ENCODE assay signal across 11 cellular contexts in genomic region chr9:16884952-16885513, GRCh38. TPM values are rescaled to one million over a fixed set of nuclear protein-coding genes. Genes with fewer than 3 reads are reported as not detected.
DNase-seq lines count a peak whose midpoint lies in the region; ATAC-seq and TF ChIP-seq lines count a peak whose summit lies in the region.
"Had no signal": no experiment of that assay in that cellular context is flagged by ENCODE, and none has a peak within 500 bp of the region (broad histone marks: within the 10 kb centered on the region; RNA-seq: fewer than 3 reads in every experiment).

No MANE protein-coding gene starts in this region.

- no peak overlapping the region for H3K4me2 ChIP-seq in OCI-LY7 (ENCODE audit: low read length)

- no peaks in the 10 kb centered on the region for H3K9me2 ChIP-seq in OCI-LY7 (ENCODE audit: insufficient read depth, low read length)

- H3K27me3 ChIP-seq in sigmoid colon = no peaks in the 10 kb centered on the region

- H3K79me2 ChIP-seq in OCI-LY7 (ENCODE audit: insufficient read depth, low read depth, low read length) = no peaks in the 10 kb centered on the region

- no TSS peak for BruUV-seq in OCI-LY7 (replicated peaks; lab: Mats Ljungman, UMichigan)

- no peak for ATAC-seq in GM21529 (IDR thresholded peaks at IDR 0.05; ENCODE audit: unreplicated experiment)

- no peak overlapping the region for H2AFZ ChIP-seq in OCI-LY7 (ENCODE audit: low read length)

- 35 to 51% methylated on average over 5 of the region's 5 CpGs for WGBS in sigmoid colon, 2 donors

- no peaks in the 10 kb centered on the region for H3K9me3 ChIP-seq in sigmoid colon
- no peaks in the 10 kb centered on the region for H3K9me3 ChIP-seq in OCI-LY7 (ENCODE audit: low read length)

- H3K27ac Mint-ChIP-seq in dendritic cell treated with granulocyte-macrophage colony-stimulating factor and Interleukin-4, amounts not matched to agents 40 ng/mL and 50 ng/mL, for 4 days = peak overlapping the region; percentile 58
- H3K27ac Mint-ChIP-seq: IgD-negative memory B cell had no signal

- no peak overlapping the region for H3K4me3 ChIP-seq in sigmoid colon
- H3K4me3 ChIP-seq in OCI-LY7 (ENCODE audit: low read depth, low read length, poor library complexity, severe bottlenecking) = no peak overlapping the region

- intact Hi-C loops in dendritic cell treated with granulocyte-macrophage colony-stimulating factor and Interleukin-4, amounts not matched to agents 40 ng/mL and 50 ng/mL, for 4 days (cut with micrococcal nuclease) = no loop called here
- intact Hi-C loops in sigmoid colon (cut with DNase I) (no loop called here), OCI-LY7 (cut with micrococcal nuclease; ENCODE audit: unreplicated experiment) (no loop called here)

- H3K9me3 Mint-ChIP-seq in dendritic cell treated with granulocyte-macrophage colony-stimulating factor and Interleukin-4, amounts not matched to agents 40 ng/mL and 50 ng/mL, for 4 days = peaks cover 6% of the 10 kb centered on the region

- H3K36me3 Mint-ChIP-seq in dendritic cell treated with granulocyte-macrophage colony-stimulating factor and Interleukin-4, amounts not matched to agents 40 ng/mL and 50 ng/mL, for 4 days (ENCODE audit: low read depth) = no peaks in the 10 kb centered on the region

- CTCF ChIA-PET in OCI-LY7 (lab: Charles Lee; ENCODE audit: unreplicated experiment) = no interaction called here

- DNase-seq in DMS 273 (lab: John Stamatoyannopoulos, UW; ENCODE audit: unreplicated experiment) = peak; percentile 10
- DNase-seq in DMS 273 treated with DMSO at 0.1 percent for 48 hours (lab: John Stamatoyannopoulos, UW) = no peak
- peak; percentile 28 for DNase-seq in NCI-H2227 treated with DMSO at 0.1 percent for 48 hours (lab: John Stamatoyannopoulos, UW)
- DNase-seq in sigmoid colon = peak; percentile 79
- no peak for DNase-seq in OCI-LY7 (ENCODE audit: low spot score)
- no peak for DNase-seq in DMS53 (lab: John Stamatoyannopoulos, UW)
- DNase-seq: T-helper 1 cell had no signal

- no peaks in the 10 kb centered on the region for H4K20me1 ChIP-seq in OCI-LY7 (ENCODE audit: insufficient read depth, low read length)

- peaks cover 12% of the 10 kb centered on the region for H3K27me3 Mint-ChIP-seq in dendritic cell treated with granulocyte-macrophage colony-stimulating factor and Interleukin-4, amounts not matched to agents 40 ng/mL and 50 ng/mL, for 4 days
- H3K27me3 Mint-ChIP-seq: IgD-negative memory B cell had no signal

- TF ChIP-seq CTCF in sigmoid colon (IDR thresholded peaks at IDR 0.05) = no peak
- TF ChIP-seq CTCF in OCI-LY7 (conservative IDR thresholded peaks at IDR 0.05; ENCODE audit: low read length) = no peak

- peaks cover 14% of the 10 kb centered on the region for H3K4me1 Mint-ChIP-seq in dendritic cell treated with granulocyte-macrophage colony-stimulating factor and Interleukin-4, amounts not matched to agents 40 ng/mL and 50 ng/mL, for 4 days (ENCODE audit: low read depth)
- H3K4me1 Mint-ChIP-seq: IgD-negative memory B cell had no signal

- POLR2A ChIA-PET in OCI-LY7 (lab: Charles Lee) = interaction anchor here (0.7 kb wide), 1 partner anchor 8 kb away, joined by 3 read pairs; no protein-coding TSS in a partner anchor

- no peaks in the 10 kb centered on the region for H3K36me3 ChIP-seq in sigmoid colon
- H3K36me3 ChIP-seq in OCI-LY7 (ENCODE audit: insufficient read depth, low read length) = no peaks in the 10 kb centered on the region

- H3K4me1 ChIP-seq in sigmoid colon = peaks cover 0 to 13% (median 0%) of the 10 kb centered on the region in 4 donors
- H3K4me1 ChIP-seq in OCI-LY7 (ENCODE audit: insufficient read depth, low read length, poor library complexity, severe bottlenecking) = no peaks in the 10 kb centered on the region

- TF ChIP-seq EP300 in sigmoid colon (IDR thresholded peaks at IDR 0.05) = peak in 2 of 4 donors; percentile 3 to 21

- H3K4me3 Mint-ChIP-seq in dendritic cell treated with granulocyte-macrophage colony-stimulating factor and Interleukin-4, amounts not matched to agents 40 ng/mL and 50 ng/mL, for 4 days = no peak overlapping the region
- H3K4me3 Mint-ChIP-seq: IgD-negative memory B cell had no signal

- H3K27ac ChIP-seq in sigmoid colon (peak overlapping the region in 2 of 4 donors; percentile 42 to 43), OCI-LY7 (ENCODE audit: low read depth, low read length, poor library complexity, severe bottlenecking) (no peak overlapping the region)
- H3K27ac ChIP-seq: 22Rv1 had no signal

- TF ChIP-seq POLR2A in sigmoid colon (IDR thresholded peaks at IDR 0.05) = no peak

RNA-seq across cellular contexts. Expression of gene BNC2, which starts 14.6 kb away (rescaled TPM):
- 100 to 1,000 TPM; 117 to 205 (median 172) TPM for total RNA-seq in sigmoid colon
- polyA plus RNA-seq in sigmoid colon = 1 to 10 TPM in 1 of 3 donors, under 1 TPM in 2; 0.23 to 2.0 (median 0.60) TPM
- total RNA-seq in OCI-LY7 (2014; rRNA removed; shearing (Covaris generic)) = not detected in 2 replicates
- not detected in 2 replicates for total RNA-seq in OCI-LY7 (2022)
- polyA plus RNA-seq: IgD-negative memory B cell had no signal

Comparison
In these comparisons a context has a peak if more than half of its experiments do, and no peak if none do; other contexts are left out.
1. DNase-seq: peak in DMS 273 (single experiment), NCI-H2227 treated with DMSO at 0.1 percent for 48 hours (single experiment) and sigmoid colon (single experiment); none in DMS 273 treated with DMSO at 0.1 percent for 48 hours (single experiment), OCI-LY7 (single experiment) and DMS53 (single experiment).
2. RNA of gene BNC2, which starts 14.6 kb away (total RNA-seq): 117 to 205 TPM in sigmoid colon; not detected in OCI-LY7; every median in the first group is over 100 times any median in the second.